30 cellular contexts compared by ENCODE assay signal in the genomic region with DNA sequence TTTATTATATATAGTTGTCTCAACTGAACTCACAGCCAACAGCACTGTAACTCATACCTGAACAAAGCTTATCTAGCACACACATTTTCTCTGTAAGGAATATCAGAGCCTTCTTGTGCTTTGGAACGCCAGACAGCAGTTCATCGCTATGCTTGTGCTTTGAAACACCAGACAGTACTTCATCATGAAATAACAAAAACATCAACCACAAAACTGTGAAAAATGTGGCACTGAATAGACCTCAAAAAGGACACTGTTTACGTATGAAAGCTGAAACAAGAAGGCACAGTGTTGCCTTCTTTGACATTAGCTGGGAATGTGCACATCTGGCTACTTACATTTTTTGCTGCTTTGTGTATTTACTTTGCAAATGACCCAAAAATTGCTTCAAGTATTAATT.
DNase-seq lines count a peak whose midpoint lies in the region; ATAC-seq and TF ChIP-seq lines count a peak whose summit lies in the region.
"Had no signal": no experiment of that assay in that cellular context is flagged by ENCODE, and none has a peak within 500 bp of the region (broad histone marks: within the 10 kb centered on the region; RNA-seq: fewer than 3 reads in every experiment).

No MANE protein-coding gene starts in this region.

- no peaks in the 10 kb centered on the region for H3K9me3 ChIP-seq in naive thymus-derived CD4-positive, alpha-beta T cell (ENCODE audit: control insufficient read depth in 2 of 3, low read length in 3 of 3)
- H3K9me3 ChIP-seq in stomach, result no peaks in the 10 kb centered on the region
- H3K9me3 ChIP-seq: heart right ventricle, left lung, thoracic aorta had no signal

- H3K4me3 Mint-ChIP-seq in natural killer cell (no peak overlapping the region), chondrocyte (ENCODE audit: unreplicated experiment) (no peak overlapping the region)
- H3K4me3 Mint-ChIP-seq in natural killer cell treated with Interleukin-12 subunit alpha and Interleukin-12 subunit beta and Interleukin-15 and Interleukin-18, amount 100 ng/mL, for 72 hours, result no peak overlapping the region
- no peak overlapping the region for H3K4me3 Mint-ChIP-seq in naive thymus-derived CD4-positive, alpha-beta T cell
- H3K4me3 Mint-ChIP-seq: activated T-helper 17 cell treated with anti-CD3 and anti-CD28 coated beads, Interleukin-2, amount 50 U/mL, for 72 hours; brain; IgD-negative memory B cell; neural progenitor cell; stimulated activated naive B cell treated with anti-CD40 and anti-IgM and Interleukin-4, amounts not matched to agents 10 μg/mL and 1 μg/mL and 100 μg/mL, for 72 hours; WTC11 had no signal

- no peaks in the 10 kb centered on the region for H3K27me3 ChIP-seq in naive thymus-derived CD4-positive, alpha-beta T cell (ENCODE audit: control insufficient read depth in 2 of 2, insufficient read depth in 2 of 2, low read length in 2 of 2)
- H3K27me3 ChIP-seq in stomach, result no peaks in the 10 kb centered on the region
- H3K27me3 ChIP-seq: heart right ventricle, left lung, neural progenitor cell had no signal

- CTCF ChIA-PET in naive thymus-derived CD4-positive, alpha-beta T cell (lab: Charles Lee), result no interaction called here

- no peaks in the 10 kb centered on the region for H3K4me1 ChIP-seq in naive thymus-derived CD4-positive, alpha-beta T cell (ENCODE audit: control insufficient read depth in 2 of 2, insufficient read depth in 2 of 2, low read length in 2 of 2)
- no peaks in the 10 kb centered on the region for H3K4me1 ChIP-seq in stomach
- H3K4me1 ChIP-seq: left lung had no signal

- intact Hi-C loops in natural killer cell (cut with micrococcal nuclease), result no loop called here
- intact Hi-C loops in naive thymus-derived CD4-positive, alpha-beta T cell (cut with micrococcal nuclease), result no loop called here
- intact Hi-C loops in stomach (cut with DNase I; ENCODE audit: low total_unique reads), result no loop called here

- no peak overlapping the region for H3K27ac ChIP-seq in naive thymus-derived CD4-positive, alpha-beta T cell (ENCODE audit: low read depth, low read length)
- no peak overlapping the region for H3K27ac ChIP-seq in stomach
- H3K27ac ChIP-seq: 22Rv1, heart right ventricle, left lung, neural progenitor cell, thoracic aorta had no signal

- peaks cover 0 to 9% of the 10 kb centered on the region in 2 donors for H3K4me1 Mint-ChIP-seq in natural killer cell
- H3K4me1 Mint-ChIP-seq in natural killer cell treated with Interleukin-12 subunit alpha and Interleukin-12 subunit beta and Interleukin-15 and Interleukin-18, amount 100 ng/mL, for 72 hours (ENCODE audit: low read depth in 2 of 2), result peaks cover 0 to 14% of the 10 kb centered on the region in 2 donors
- peaks cover 49% of the 10 kb centered on the region for H3K4me1 Mint-ChIP-seq in chondrocyte (ENCODE audit: low read depth)
- peaks cover 0 to 4% (median 0%) of the 10 kb centered on the region in 7 donors for H3K4me1 Mint-ChIP-seq in naive thymus-derived CD4-positive, alpha-beta T cell
- H3K4me1 Mint-ChIP-seq: activated T-helper 17 cell treated with anti-CD3 and anti-CD28 coated beads, Interleukin-2, amount 50 U/mL, for 72 hours; WTC11 had no signal

- H3K36me3 ChIP-seq in naive thymus-derived CD4-positive, alpha-beta T cell (ENCODE audit: control insufficient read depth in 2 of 3, insufficient read depth in 3 of 3, low read length in 3 of 3), result peaks cover 0 to 12% (median 0%) of the 10 kb centered on the region in 3 experiments
- H3K36me3 ChIP-seq in stomach, result peaks cover 16 to 35% (median 29%) of the 10 kb centered on the region in 4 donors
- H3K36me3 ChIP-seq: neural progenitor cell, thoracic aorta had no signal

- TF ChIP-seq EP300 in stomach (IDR thresholded peaks at IDR 0.05), result no peak

- ATAC-seq in natural killer cell, result peak; percentile 69 to 78 (median 70)
- no peak for ATAC-seq in natural killer cell treated with Interleukin-12 subunit alpha and Interleukin-12 subunit beta and Interleukin-15 and Interleukin-18, amount 100 ng/mL, for 72 hours
- ATAC-seq in naive thymus-derived CD4-positive, alpha-beta T cell, result peak; percentile 41
- no peak for ATAC-seq in GM21786 (IDR thresholded peaks at IDR 0.05; ENCODE audit: unreplicated experiment)
- ATAC-seq: activated naive CD4-positive, alpha-beta T cell treated with anti-CD3 and anti-CD28 coated beads, Interleukin-2, amount 50 U/mL, for 72 hours; activated T-helper 17 cell treated with anti-CD3 and anti-CD28 coated beads, Interleukin-2, amount 50 U/mL, for 72 hours; heart right ventricle; SK-N-SH treated with all-trans-retinoic acid at 6 μM for 48 hours; stimulated activated naive B cell treated with anti-CD40 and anti-IgM and Interleukin-4, amounts not matched to agents 10 μg/mL and 1 μg/mL and 100 μg/mL, for 72 hours; WTC11 had no signal

- WGBS in stomach, 5 donors, result 78 to 87% (median 80%) methylated on average over 3 of the region's 3 CpGs

- DNase-seq in natural killer cell (no peak), chondrocyte (ENCODE audit: low spot score) (no peak), HCEC 1CT (no peak), UCSD-AML1 (lab: John Stamatoyannopoulos, UW; ENCODE audit: unreplicated experiment) (no peak), stomach (no peak)
- DNase-seq in natural killer cell treated with Interleukin-12 subunit alpha and Interleukin-12 subunit beta and Interleukin-15 and Interleukin-18, amount 100 ng/mL, for 72 hours (ENCODE audit: low spot score), result no peak
- no peak for DNase-seq in naive thymus-derived CD4-positive, alpha-beta T cell
- DNase-seq: activated CD8-positive, alpha-beta memory T cell treated with anti-CD3 and anti-CD28 coated beads, Interleukin-2, amount 50 U/mL, for 4 hours; AML-193; cortex of kidney; DMS53; heart right ventricle; left lung; midbrain; NCI-H1436; NCI-H2107; NCI-H510A treated with DMSO at 0.1 percent for 48 hours; small intestine; stimulated activated CD4-positive, alpha-beta T cell treated with anti-CD3 and anti-CD28 coated beads, Interleukin-2, amount 100 ng/mL, for 48 hours; stimulated activated naive B cell treated with anti-CD40 and anti-IgM and Interleukin-4, amounts not matched to agents 10 μg/mL and 1 μg/mL and 100 μg/mL, for 72 hours had no signal

- H3K27ac Mint-ChIP-seq in natural killer cell (peak overlapping the region in 1 of 2 donors; percentile 30), chondrocyte (ENCODE audit: unreplicated experiment) (peak overlapping the region; percentile 90)
- H3K27ac Mint-ChIP-seq in natural killer cell treated with Interleukin-12 subunit alpha and Interleukin-12 subunit beta and Interleukin-15 and Interleukin-18, amount 100 ng/mL, for 72 hours, result no peak overlapping the region
- no peak overlapping the region for H3K27ac Mint-ChIP-seq in naive thymus-derived CD4-positive, alpha-beta T cell
- H3K27ac Mint-ChIP-seq: activated naive CD4-positive, alpha-beta T cell treated with anti-CD3 and anti-CD28 coated beads, Interleukin-2, amount 50 U/mL, for 72 hours; activated T-helper 17 cell treated with anti-CD3 and anti-CD28 coated beads, Interleukin-2, amount 50 U/mL, for 72 hours; brain; neural progenitor cell; stimulated activated naive B cell treated with anti-CD40 and anti-IgM and Interleukin-4, amounts not matched to agents 10 μg/mL and 1 μg/mL and 100 μg/mL, for 72 hours had no signal

- H3K4me3 ChIP-seq in naive thymus-derived CD4-positive, alpha-beta T cell (ENCODE audit: low read length), result no peak overlapping the region
- no peak overlapping the region for H3K4me3 ChIP-seq in stomach
- H3K4me3 ChIP-seq: heart right ventricle, left lung, neural progenitor cell, thoracic aorta had no signal

- no peak for TF ChIP-seq POLR2A in stomach (IDR thresholded peaks at IDR 0.05)

- H3K27me3 Mint-ChIP-seq in natural killer cell (ENCODE audit: low read depth in 2 of 2), result no peaks in the 10 kb centered on the region
- no peaks in the 10 kb centered on the region for H3K27me3 Mint-ChIP-seq in natural killer cell treated with Interleukin-12 subunit alpha and Interleukin-12 subunit beta and Interleukin-15 and Interleukin-18, amount 100 ng/mL, for 72 hours
- no peaks in the 10 kb centered on the region for H3K27me3 Mint-ChIP-seq in chondrocyte (ENCODE audit: low read depth)
- no peaks in the 10 kb centered on the region for H3K27me3 Mint-ChIP-seq in naive thymus-derived CD4-positive, alpha-beta T cell
- H3K27me3 Mint-ChIP-seq: activated T-helper 17 cell treated with anti-CD3 and anti-CD28 coated beads, Interleukin-2, amount 50 U/mL, for 72 hours; brain; IgD-negative memory B cell; stimulated activated naive B cell treated with anti-CD40 and anti-IgM and Interleukin-4, amounts not matched to agents 10 μg/mL and 1 μg/mL and 100 μg/mL, for 72 hours had no signal

- no peak for TF ChIP-seq CTCF in natural killer cell (IDR thresholded peaks at IDR 0.05)
- no peak for TF ChIP-seq CTCF in chondrocyte (IDR thresholded peaks at IDR 0.05)
- TF ChIP-seq CTCF in stomach (IDR thresholded peaks at IDR 0.05), result no peak

- H3K9me3 Mint-ChIP-seq in natural killer cell, result no peaks in the 10 kb centered on the region
- no peaks in the 10 kb centered on the region for H3K9me3 Mint-ChIP-seq in natural killer cell treated with Interleukin-12 subunit alpha and Interleukin-12 subunit beta and Interleukin-15 and Interleukin-18, amount 100 ng/mL, for 72 hours
- H3K9me3 Mint-ChIP-seq in chondrocyte (ENCODE audit: low read depth), result no peaks in the 10 kb centered on the region
- H3K9me3 Mint-ChIP-seq in naive thymus-derived CD4-positive, alpha-beta T cell, result peaks cover 0 to 3% (median 0%) of the 10 kb centered on the region in 11 donors
- H3K9me3 Mint-ChIP-seq: activated naive CD4-positive, alpha-beta T cell treated with anti-CD3 and anti-CD28 coated beads, Interleukin-2, amount 50 U/mL, for 72 hours; activated T-helper 17 cell treated with anti-CD3 and anti-CD28 coated beads, Interleukin-2, amount 50 U/mL, for 72 hours; brain; IgD-negative memory B cell; neural progenitor cell; stimulated activated naive B cell treated with anti-CD40 and anti-IgM and Interleukin-4, amounts not matched to agents 10 μg/mL and 1 μg/mL and 100 μg/mL, for 72 hours; WTC11 had no signal

- H3K36me3 Mint-ChIP-seq in natural killer cell (no peaks in the 10 kb centered on the region), chondrocyte (ENCODE audit: low read depth) (peaks cover 13% of the 10 kb centered on the region)
- H3K36me3 Mint-ChIP-seq in natural killer cell treated with Interleukin-12 subunit alpha and Interleukin-12 subunit beta and Interleukin-15 and Interleukin-18, amount 100 ng/mL, for 72 hours, result peaks cover 11% of the 10 kb centered on the region
- H3K36me3 Mint-ChIP-seq in naive thymus-derived CD4-positive, alpha-beta T cell, result peaks cover 0 to 56% (median 36%) of the 10 kb centered on the region in 5 donors

- POLR2A ChIA-PET in naive thymus-derived CD4-positive, alpha-beta T cell (lab: Charles Lee), result no interaction called here

Comparison
In these comparisons a context has a peak if more than half of its experiments do, and no peak if none do; other contexts are left out.
1. ATAC-seq: peak in natural killer cell (3 of 3) and naive thymus-derived CD4-positive, alpha-beta T cell (single experiment); none in natural killer cell treated with Interleukin-12 subunit alpha and Interleukin-12 subunit beta and Interleukin-15 and Interleukin-18, amount 100 ng/mL, for 72 hours (0 of 2) and GM21786 (single experiment).